10 cellular contexts compared by ENCODE assay signal in the genomic region with DNA sequence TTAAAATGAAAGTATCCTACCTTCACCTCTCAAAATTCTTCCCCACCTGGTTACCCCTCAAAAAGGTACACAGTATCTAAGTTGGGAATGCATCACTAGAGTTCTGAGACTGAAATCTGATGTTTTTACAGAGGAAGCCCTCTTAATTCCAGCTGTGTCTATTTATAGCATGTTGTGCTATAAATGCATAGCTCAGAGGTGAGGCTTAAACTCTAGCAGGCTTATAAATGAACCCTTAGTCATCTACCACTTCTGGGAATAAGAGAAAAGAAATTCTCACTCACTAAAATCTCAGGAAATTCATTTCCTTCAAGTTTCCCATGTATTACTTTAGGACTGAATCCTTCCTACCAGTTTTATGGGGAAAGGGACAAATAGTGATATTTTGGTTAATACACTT. TPM values are rescaled to one million over a fixed set of nuclear protein-coding genes. Genes with fewer than 3 reads are reported as not detected.
DNase-seq lines count a peak whose midpoint lies in the region; ATAC-seq and FAIRE-seq lines count a peak whose summit lies in the region.
"Had no signal": no experiment of that assay in that cellular context is flagged by ENCODE, and none has a peak within 500 bp of the region (broad histone marks: within the 10 kb centered on the region; RNA-seq: fewer than 3 reads in every experiment).

No MANE protein-coding gene starts in this region.

- no peaks in the 10 kb centered on the region for H3K9me3 ChIP-seq in skeletal muscle tissue (ENCODE audit: control insufficient read depth in 3 of 3, low read length in 3 of 3)

- peak overlapping the region; percentile 27 to 59 (median 35) for H3K9ac ChIP-seq in skeletal muscle tissue (ENCODE audit: low read depth in 1 of 3, low read length in 3 of 3)

- no peak overlapping the region for H3K4me3 Mint-ChIP-seq in activated naive CD4-positive, alpha-beta T cell treated with anti-CD3 and anti-CD28 coated beads, Interleukin-2, amount 10 ng/mL, durations not matched to agents 7 days and 5 days

- peak overlapping the region in 1 of 3 donors; percentile 11 for H3K4me3 ChIP-seq in skeletal muscle tissue (ENCODE audit: low read length in 3 of 3)

- CTCF ChIA-PET in activated naive CD4-positive, alpha-beta T cell treated with anti-CD3 and anti-CD28 coated beads, Interleukin-2, amount 10 ng/mL, durations not matched to agents 7 days and 5 days (lab: Charles Lee) = no interaction called here

- H3K27ac Mint-ChIP-seq in activated naive CD4-positive, alpha-beta T cell treated with anti-CD3 and anti-CD28 coated beads, Interleukin-2, amount 10 ng/mL, durations not matched to agents 7 days and 5 days = no peak overlapping the region
- H3K27ac Mint-ChIP-seq: progenitor cell of endocrine pancreas had no signal

- FAIRE-seq in GM19239 (lab: Jason Lieb, UNC) = peak; percentile 37

- no peaks in the 10 kb centered on the region for H3K27me3 Mint-ChIP-seq in activated naive CD4-positive, alpha-beta T cell treated with anti-CD3 and anti-CD28 coated beads, Interleukin-2, amount 10 ng/mL, durations not matched to agents 7 days and 5 days
- H3K27me3 Mint-ChIP-seq: progenitor cell of endocrine pancreas had no signal

- H3K36me3 ChIP-seq in skeletal muscle tissue (ENCODE audit: control insufficient read depth in 3 of 3, insufficient read depth in 3 of 3, low read length in 3 of 3) = peaks cover 0 to 4% (median 1%) of the 10 kb centered on the region in 3 donors

- H3K27me3 ChIP-seq in skeletal muscle tissue (ENCODE audit: control insufficient read depth in 3 of 3, insufficient read depth in 3 of 3, low read length in 3 of 3) = no peaks in the 10 kb centered on the region

- H3K9me3 Mint-ChIP-seq in activated naive CD4-positive, alpha-beta T cell treated with anti-CD3 and anti-CD28 coated beads, Interleukin-2, amount 10 ng/mL, durations not matched to agents 7 days and 5 days = no peaks in the 10 kb centered on the region

- DNase-seq in GM19239 (ENCODE audit: insufficient read length, low spot score) (no peak), amniotic epithelial cell (ENCODE audit: low read depth) (peak; percentile 84), left cardiac atrium (no peak), amygdala (lab: John Stamatoyannopoulos, UW) (no peak)
- no peak for DNase-seq in activated naive CD4-positive, alpha-beta T cell treated with anti-CD3 and anti-CD28 coated beads, Interleukin-2, amount 10 ng/mL, durations not matched to agents 7 days and 5 days
- no peak for DNase-seq in effector CD4-positive, alpha-beta T cell
- DNase-seq: activated CD8-positive, alpha-beta memory T cell treated with anti-CD3 and anti-CD28 coated beads, Interleukin-2, amount 50 U/mL, for 48 hours had no signal

- intact Hi-C loops in left cardiac atrium (cut with DNase I) = no loop called here

- peak overlapping the region; percentile 98 for H3K27ac ChIP-seq in skeletal muscle tissue (ENCODE audit: low read depth, low read length)

- ATAC-seq in left cardiac atrium (peak; percentile 54 to 74), GM21390 (IDR thresholded peaks at IDR 0.05; ENCODE audit: unreplicated experiment) (no peak)

- H3K4me1 ChIP-seq in skeletal muscle tissue (ENCODE audit: control insufficient read depth in 3 of 3, insufficient read depth in 3 of 3, low read length in 3 of 3) = peaks cover 53 to 67% (median 56%) of the 10 kb centered on the region in 3 donors

- H3K4me1 Mint-ChIP-seq in activated naive CD4-positive, alpha-beta T cell treated with anti-CD3 and anti-CD28 coated beads, Interleukin-2, amount 10 ng/mL, durations not matched to agents 7 days and 5 days = peaks cover 28% of the 10 kb centered on the region

- H3K36me3 Mint-ChIP-seq in activated naive CD4-positive, alpha-beta T cell treated with anti-CD3 and anti-CD28 coated beads, Interleukin-2, amount 10 ng/mL, durations not matched to agents 7 days and 5 days = no peaks in the 10 kb centered on the region

RNA-seq across cellular contexts. Expression of a gene that starts 9.1 kb away (rescaled TPM):
- total RNA-seq in left cardiac atrium (100 to 1,000 TPM; 194 to 326 TPM), skeletal muscle tissue (76.7 TPM)
